In genomic region chr9:92655366-92655765, GRCh38 we compare ENCODE assay signal across 29 cellular contexts. TPM values are rescaled to one million over a fixed set of nuclear protein-coding genes. Genes with fewer than 3 reads are reported as not detected.
DNase-seq lines count a peak whose midpoint lies in the region; ATAC-seq and TF ChIP-seq lines count a peak whose summit lies in the region.
"Had no signal": no experiment of that assay in that cellular context is flagged by ENCODE, and none has a peak within 500 bp of the region (broad histone marks: within the 10 kb centered on the region; RNA-seq: fewer than 3 reads in every experiment).

No MANE protein-coding gene starts in this region.

- H3K27me3 Mint-ChIP-seq in activated naive CD8-positive, alpha-beta T cell treated with anti-CD3 and anti-CD28 coated beads, Interleukin-2, amount 10 ng/mL, durations not matched to agents 7 days and 5 days = no peaks in the 10 kb centered on the region
- no peaks in the 10 kb centered on the region for H3K27me3 Mint-ChIP-seq in activated naive CD8-positive, alpha-beta T cell treated with anti-CD3 and anti-CD28 coated beads, Interleukin-2, amount 50 U/mL, for 24 hours
- H3K27me3 Mint-ChIP-seq: CD4-positive, alpha-beta T cell; stimulated activated memory B cell treated with anti-CD40 and anti-IgM and Interleukin-4, amounts not matched to agents 10 μg/mL and 1 μg/mL and 100 μg/mL, for 72 hours had no signal

- H3K36me3 ChIP-seq in RWPE2 (ENCODE audit: low read depth) (peaks cover 22% of the 10 kb centered on the region), esophagus squamous epithelium (peaks cover 6 to 87% (median 15%) of the 10 kb centered on the region in 3 donors), smooth muscle cell (ENCODE audit: low read depth) (no peaks in the 10 kb centered on the region)
- H3K36me3 ChIP-seq: prostate gland had no signal

- H3K9me3 Mint-ChIP-seq in activated naive CD8-positive, alpha-beta T cell treated with anti-CD3 and anti-CD28 coated beads, Interleukin-2, amount 10 ng/mL, durations not matched to agents 7 days and 5 days = no peaks in the 10 kb centered on the region
- no peaks in the 10 kb centered on the region for H3K9me3 Mint-ChIP-seq in activated naive CD8-positive, alpha-beta T cell treated with anti-CD3 and anti-CD28 coated beads, Interleukin-2, amount 50 U/mL, for 24 hours
- H3K9me3 Mint-ChIP-seq: activated naive CD4-positive, alpha-beta T cell treated with anti-CD3 and anti-CD28 coated beads for 36 hours; activated T-cell treated with anti-CD3 and anti-CD28 coated beads, Interleukin-2, amount 50 U/mL, for 72 hours; CD4-positive, alpha-beta T cell; GM23338; stimulated activated memory B cell treated with anti-CD40 and anti-IgM and Interleukin-4, amounts not matched to agents 10 μg/mL and 1 μg/mL and 100 μg/mL, for 72 hours had no signal

- H3K9ac ChIP-seq in smooth muscle cell (ENCODE audit: low read depth) = no peak overlapping the region

- intact Hi-C loops in esophagus squamous epithelium (cut with DNase I) = no loop called here

- no peak overlapping the region for H3K4me2 ChIP-seq in smooth muscle cell
- H3K4me2 ChIP-seq: GM23338 had no signal

- no peak for TF ChIP-seq POLR2A in esophagus squamous epithelium (IDR thresholded peaks at IDR 0.05)

- WGBS in esophagus squamous epithelium, 2 donors = 56% methylated on average over 7 of the region's 7 CpGs; no CpG with 5 or more reads in 1 of the 2 donors
- 96% methylated on average over 7 of the region's 7 CpGs for WGBS in smooth muscle cell (ENCODE audit: low lambda C conversion rate)

- H3K27ac Mint-ChIP-seq in activated naive CD8-positive, alpha-beta T cell treated with anti-CD3 and anti-CD28 coated beads, Interleukin-2, amount 10 ng/mL, durations not matched to agents 7 days and 5 days = no peak overlapping the region
- no peak overlapping the region for H3K27ac Mint-ChIP-seq in activated naive CD8-positive, alpha-beta T cell treated with anti-CD3 and anti-CD28 coated beads, Interleukin-2, amount 50 U/mL, for 24 hours
- H3K27ac Mint-ChIP-seq: activated naive CD4-positive, alpha-beta T cell treated with anti-CD3 and anti-CD28 coated beads for 36 hours; activated T-cell treated with anti-CD3 and anti-CD28 coated beads, Interleukin-2, amount 50 U/mL, for 72 hours; CD4-positive, alpha-beta T cell; GM23338; stimulated activated memory B cell treated with anti-CD40 and anti-IgM and Interleukin-4, amounts not matched to agents 10 μg/mL and 1 μg/mL and 100 μg/mL, for 72 hours had no signal

- no peaks in the 10 kb centered on the region for H3K27me3 ChIP-seq in RWPE2 (ENCODE audit: insufficient read depth, poor library complexity, severe bottlenecking)
- no peaks in the 10 kb centered on the region for H3K27me3 ChIP-seq in esophagus squamous epithelium
- H3K27me3 ChIP-seq in smooth muscle cell (ENCODE audit: low read depth) = no peaks in the 10 kb centered on the region
- H3K27me3 ChIP-seq: brain microvascular endothelial cell, neutrophil had no signal

- no peak for TF ChIP-seq CTCF in RWPE2 (IDR thresholded peaks at IDR 0.05; ENCODE audit: poor library complexity, severe bottlenecking)
- no peak for TF ChIP-seq CTCF in esophagus squamous epithelium (IDR thresholded peaks at IDR 0.05)
- TF ChIP-seq CTCF in smooth muscle cell (IDR thresholded peaks at IDR 0.05; ENCODE audit: borderline replicate concordance, insufficient read depth, poor library complexity, severe bottlenecking) = no peak

- peaks cover 19% of the 10 kb centered on the region for H3K79me2 ChIP-seq in smooth muscle cell (ENCODE audit: low read depth)

- no peak for ATAC-seq in activated naive CD8-positive, alpha-beta T cell treated with anti-CD3 and anti-CD28 coated beads, Interleukin-2, amount 10 ng/mL, durations not matched to agents 7 days and 5 days (ENCODE audit: low read depth)
- no peak for ATAC-seq in activated naive CD8-positive, alpha-beta T cell treated with anti-CD3 and anti-CD28 coated beads, Interleukin-2, amount 50 U/mL, for 24 hours
- ATAC-seq in RWPE2 (ENCODE audit: low read depth) = 0 out of 3 replicates have a peak, but pooled peaks have one; percentile 14
- no peak for ATAC-seq in HG03460 (IDR thresholded peaks at IDR 0.05; ENCODE audit: unreplicated experiment)
- ATAC-seq: activated CD4-positive, CD25-positive, alpha-beta regulatory T cell treated with anti-CD3 and anti-CD28 coated beads, Interleukin-2, amount 50 U/mL, for 24 hours; activated T-cell treated with anti-CD3 and anti-CD28 coated beads, Interleukin-2, amount 50 U/mL, for 72 hours; GM23338; K562; stimulated activated memory B cell treated with anti-CD40 and anti-IgM and Interleukin-4, amounts not matched to agents 10 μg/mL and 1 μg/mL and 100 μg/mL, for 72 hours had no signal

- H3K27ac ChIP-seq in RWPE2 (ENCODE audit: poor library complexity, severe bottlenecking) (peak overlapping the region; percentile 8), esophagus squamous epithelium (peak overlapping the region; percentile 89 to 96 (median 92)), smooth muscle cell (ENCODE audit: low read depth) (peak overlapping the region; percentile 7)
- H3K27ac ChIP-seq: neutrophil, SK-N-MC had no signal

- H2AFZ ChIP-seq in smooth muscle cell (ENCODE audit: low read depth) = no peak overlapping the region
- H2AFZ ChIP-seq: GM23338 had no signal

- H3K4me1 Mint-ChIP-seq in activated naive CD8-positive, alpha-beta T cell treated with anti-CD3 and anti-CD28 coated beads, Interleukin-2, amount 10 ng/mL, durations not matched to agents 7 days and 5 days = peaks cover 1% of the 10 kb centered on the region
- H3K4me1 Mint-ChIP-seq in activated naive CD8-positive, alpha-beta T cell treated with anti-CD3 and anti-CD28 coated beads, Interleukin-2, amount 50 U/mL, for 24 hours = peaks cover 3% of the 10 kb centered on the region

- no peak overlapping the region for H3K4me3 Mint-ChIP-seq in activated naive CD8-positive, alpha-beta T cell treated with anti-CD3 and anti-CD28 coated beads, Interleukin-2, amount 10 ng/mL, durations not matched to agents 7 days and 5 days
- H3K4me3 Mint-ChIP-seq in activated naive CD8-positive, alpha-beta T cell treated with anti-CD3 and anti-CD28 coated beads, Interleukin-2, amount 50 U/mL, for 24 hours = no peak overlapping the region
- H3K4me3 Mint-ChIP-seq: activated naive CD4-positive, alpha-beta T cell treated with anti-CD3 and anti-CD28 coated beads for 36 hours; activated T-cell treated with anti-CD3 and anti-CD28 coated beads, Interleukin-2, amount 50 U/mL, for 72 hours; CD4-positive, alpha-beta T cell; GM23338; stimulated activated memory B cell treated with anti-CD40 and anti-IgM and Interleukin-4, amounts not matched to agents 10 μg/mL and 1 μg/mL and 100 μg/mL, for 72 hours had no signal

- H3K4me1 ChIP-seq in RWPE2 (ENCODE audit: insufficient read depth, poor library complexity, severe bottlenecking) (peaks cover 6% of the 10 kb centered on the region), esophagus squamous epithelium (peaks cover 31 to 82% (median 54%) of the 10 kb centered on the region in 3 donors), smooth muscle cell (ENCODE audit: low read depth) (peaks cover 11% of the 10 kb centered on the region)

- H3K9me3 ChIP-seq in RWPE2 (ENCODE audit: severe bottlenecking) (no peaks in the 10 kb centered on the region), esophagus squamous epithelium (no peaks in the 10 kb centered on the region), smooth muscle cell (replicated peaks; ENCODE audit: low read depth) (no peaks in the 10 kb centered on the region)
- H3K9me3 ChIP-seq: neutrophil, prostate gland had no signal

- POLR2A ChIA-PET in activated naive CD8-positive, alpha-beta T cell treated with anti-CD3 and anti-CD28 coated beads, Interleukin-2, amount 10 ng/mL, durations not matched to agents 7 days and 5 days (lab: Charles Lee) = interaction anchor here (0.6 kb wide), 1 partner anchor 22 kb away, joined by 6 read pairs; no protein-coding TSS in a partner anchor

- H4K20me1 ChIP-seq in smooth muscle cell (ENCODE audit: low read depth) = peaks cover 63% of the 10 kb centered on the region

- H3K4me3 ChIP-seq in RWPE2 (ENCODE audit: severe bottlenecking) (no peak overlapping the region), esophagus squamous epithelium (no peak overlapping the region), smooth muscle cell (no peak overlapping the region)
- H3K4me3 ChIP-seq: GM23338, K562, prostate gland, SK-N-MC had no signal

- no peaks in the 10 kb centered on the region for H3F3A ChIP-seq in smooth muscle cell (ENCODE audit: low read depth)

- DNase-seq in activated naive CD8-positive, alpha-beta T cell treated with anti-CD3 and anti-CD28 coated beads, Interleukin-2, amount 10 ng/mL, durations not matched to agents 7 days and 5 days = peak; percentile 4
- DNase-seq in activated naive CD8-positive, alpha-beta T cell treated with anti-CD3 and anti-CD28 coated beads, Interleukin-2, amount 50 U/mL, for 24 hours = no peak
- DNase-seq in RWPE2 (ENCODE audit: low spot score) (no peak), esophagus squamous epithelium (lab: John Stamatoyannopoulos, UW) (no peak), smooth muscle cell (lab: John Stamatoyannopoulos, UW; ENCODE audit: unreplicated experiment) (no peak), HUDEP-2 (lab: John Stamatoyannopoulos, UW; ENCODE audit: unreplicated experiment in 76 of 76) (no peak), DMS79 (lab: John Stamatoyannopoulos, UW) (no peak)
- DNase-seq: 8988T; activated CD4-positive, alpha-beta T cell treated with anti-CD3 and anti-CD28 coated beads, Interleukin-2, amount 50 U/mL, for 4 hours; activated naive CD4-positive, alpha-beta T cell treated with anti-CD3 and anti-CD28 coated beads for 36 hours; activated T-cell treated with anti-CD3 and anti-CD28 coated beads, Interleukin-2, amount 50 U/mL, for 72 hours; brain microvascular endothelial cell; CD4-positive, alpha-beta T cell; DND-41; mesendoderm; NCI-H1105 treated with DMSO at 0.1 percent for 48 hours; NCI-H187 treated with DMSO at 0.1 percent for 48 hours; NCI-H2171; NCI-H82; RPMI8226; stimulated activated CD4-positive, alpha-beta T cell treated with anti-CD3 and anti-CD28 coated beads, Interleukin-15, amount 100 ng/mL, for 24 hours had no signal

- peaks cover 9% of the 10 kb centered on the region for H3K36me3 Mint-ChIP-seq in activated naive CD8-positive, alpha-beta T cell treated with anti-CD3 and anti-CD28 coated beads, Interleukin-2, amount 10 ng/mL, durations not matched to agents 7 days and 5 days
- H3K36me3 Mint-ChIP-seq in activated naive CD8-positive, alpha-beta T cell treated with anti-CD3 and anti-CD28 coated beads, Interleukin-2, amount 50 U/mL, for 24 hours (ENCODE audit: low read depth) = peaks cover 19% of the 10 kb centered on the region

RNA-seq across cellular contexts. Expression of gene IPPK, which starts 14.6 kb away (rescaled TPM):
- total RNA-seq in activated naive CD8-positive, alpha-beta T cell treated with anti-CD3 and anti-CD28 coated beads, Interleukin-2, amount 10 ng/mL, durations not matched to agents 7 days and 5 days = 1 to 10 TPM; 9.4 to 9.7 TPM
- 10 to 100 TPM; 41.8 to 86.9 (median 46.1) TPM for total RNA-seq in esophagus squamous epithelium
- total RNA-seq in smooth muscle cell = 20.6 and 22.1 TPM in 2 replicates
- polyA plus RNA-seq in smooth muscle cell = 9.4 and 13.1 TPM in 2 replicates

Comparison
In these comparisons a context has a peak if more than half of its experiments do, and no peak if none do; other contexts are left out.
1. H3K27ac ChIP-seq: peak in every context shown above with its lines; median percentile 92 in esophagus squamous epithelium; 8 in RWPE2; 7 in smooth muscle cell.